Comparison of ENCODE assay signal across 12 cellular contexts in genomic region chr2:898319-898718, GRCh38. TPM values are rescaled to one million over a fixed set of nuclear protein-coding genes. Genes with fewer than 3 reads are reported as not detected.
DNase-seq lines count a peak whose midpoint lies in the region; ATAC-seq and TF ChIP-seq lines count a peak whose summit lies in the region.
"Had no signal": no experiment of that assay in that cellular context is flagged by ENCODE, and none has a peak within 500 bp of the region (broad histone marks: within the 10 kb centered on the region; RNA-seq: fewer than 3 reads in every experiment).

No MANE protein-coding gene starts in this region.

- ATAC-seq in GM18907 (IDR thresholded peaks at IDR 0.05; ENCODE audit: unreplicated experiment) (peak; percentile 96), foreskin keratinocyte (no peak), gastroesophageal sphincter (no peak)
- no peak for ATAC-seq in CD8-positive, alpha-beta T cell

- TF ChIP-seq EP300 in esophagus muscularis mucosa (IDR thresholded peaks at IDR 0.05) (no peak), gastroesophageal sphincter (IDR thresholded peaks at IDR 0.05) (no peak)

- H3K27ac Mint-ChIP-seq in CD8-positive, alpha-beta T cell: no peak overlapping the region

- no peak for TF ChIP-seq POLR2A in esophagus muscularis mucosa (IDR thresholded peaks at IDR 0.05; ENCODE audit: low read depth)
- no peak for TF ChIP-seq POLR2A in gastroesophageal sphincter (IDR thresholded peaks at IDR 0.05)

- no peaks in the 10 kb centered on the region for H3K4me1 Mint-ChIP-seq in CD8-positive, alpha-beta T cell (ENCODE audit: low read depth)

- no peaks in the 10 kb centered on the region for H3K36me3 ChIP-seq in esophagus muscularis mucosa
- no peaks in the 10 kb centered on the region for H3K36me3 ChIP-seq in CD8-positive, alpha-beta T cell (ENCODE audit: insufficient read depth, low read length)
- H3K36me3 ChIP-seq in gastroesophageal sphincter: no peaks in the 10 kb centered on the region

- no peaks in the 10 kb centered on the region for H3K36me3 Mint-ChIP-seq in CD8-positive, alpha-beta T cell

- peaks cover 22% of the 10 kb centered on the region for H3K9me3 Mint-ChIP-seq in CD8-positive, alpha-beta T cell

- intact Hi-C loops in esophagus muscularis mucosa (cut with DNase I): no loop called here
- intact Hi-C loops in CD8-positive, alpha-beta T cell (cut with DNase I, micrococcal nuclease): no loop called here

- H3K4me1 ChIP-seq in esophagus muscularis mucosa (no peaks in the 10 kb centered on the region), foreskin keratinocyte (no peaks in the 10 kb centered on the region), gastroesophageal sphincter (no peaks in the 10 kb centered on the region)
- H3K4me1 ChIP-seq in CD8-positive, alpha-beta T cell (ENCODE audit: insufficient read depth, low read length): no peaks in the 10 kb centered on the region

- 67% methylated on average over 2 of the region's 2 CpGs for WGBS in esophagus muscularis mucosa
- WGBS in gastroesophageal sphincter (ENCODE audit: low coverage in 1 of 2), 2 donors: 53 to 69% methylated on average over 2 of the region's 2 CpGs

- DNase-seq in AG09309 (ENCODE audit: low read depth) (no peak), esophagus muscularis mucosa (ENCODE audit: extremely low spot score) (peak; percentile 68), foreskin keratinocyte (no peak), amygdala (lab: John Stamatoyannopoulos, UW) (no peak)
- DNase-seq in CD8-positive, alpha-beta T cell: no peak
- DNase-seq: activated CD8-positive, alpha-beta memory T cell treated with anti-CD3 and anti-CD28 coated beads, Interleukin-2, amount 50 U/mL, for 4 hours; Calu3; NCI-H1417 had no signal

- H3K27me3 ChIP-seq in esophagus muscularis mucosa (peaks cover 0 to 9% (median 0%) of the 10 kb centered on the region in 4 donors), foreskin keratinocyte (no peaks in the 10 kb centered on the region), gastroesophageal sphincter (peaks cover 11% of the 10 kb centered on the region)
- no peaks in the 10 kb centered on the region for H3K27me3 ChIP-seq in CD8-positive, alpha-beta T cell (ENCODE audit: insufficient read depth, low read length)

- H3K4me3 ChIP-seq in AG09309 (ENCODE audit: control insufficient read depth, low read depth, low read length) (no peak overlapping the region), esophagus muscularis mucosa (no peak overlapping the region), gastroesophageal sphincter (no peak overlapping the region)
- no peak overlapping the region for H3K4me3 ChIP-seq in CD8-positive, alpha-beta T cell (ENCODE audit: low read depth, low read length)
- H3K4me3 ChIP-seq: SK-N-MC had no signal

- POLR2A ChIA-PET in CD8-positive, alpha-beta T cell (lab: Charles Lee): no interaction called here

- TF ChIP-seq CTCF in AG09309 (IDR thresholded peaks at IDR 0.05; ENCODE audit: control insufficient read depth, insufficient read depth, low read depth, low read length, missing control alignments): peak; percentile 40
- peak; percentile 74 for TF ChIP-seq CTCF in LNCAP (IDR thresholded peaks at IDR 0.05)
- no peak for TF ChIP-seq CTCF in esophagus muscularis mucosa (IDR thresholded peaks at IDR 0.05)
- TF ChIP-seq CTCF in CD8-positive, alpha-beta T cell (IDR thresholded peaks at IDR 0.05): no peak
- no peak for TF ChIP-seq CTCF in foreskin keratinocyte (conservative IDR thresholded peaks at IDR 0.05)
- TF ChIP-seq CTCF in gastroesophageal sphincter (IDR thresholded peaks at IDR 0.05): no peak

- H3K27me3 Mint-ChIP-seq in CD8-positive, alpha-beta T cell (ENCODE audit: low read depth): peaks cover 4% of the 10 kb centered on the region

- CTCF ChIA-PET in CD8-positive, alpha-beta T cell (lab: Charles Lee): no interaction called here

- H3K9me3 ChIP-seq in esophagus muscularis mucosa (peaks cover 4 to 32% (median 20%) of the 10 kb centered on the region in 4 donors), gastroesophageal sphincter (peaks cover 0 to 44% (median 0%) of the 10 kb centered on the region in 3 donors)
- H3K9me3 ChIP-seq in CD8-positive, alpha-beta T cell (ENCODE audit: low read length): peaks cover 3% of the 10 kb centered on the region

- H3K4me3 Mint-ChIP-seq in CD8-positive, alpha-beta T cell: no peak overlapping the region

- H3K27ac ChIP-seq in esophagus muscularis mucosa (replicated peaks in 1 of 4) (no peak overlapping the region), foreskin keratinocyte (no peak overlapping the region), gastroesophageal sphincter (no peak overlapping the region)
- no peak overlapping the region for H3K27ac ChIP-seq in CD8-positive, alpha-beta T cell (ENCODE audit: low read depth, low read length)
- H3K27ac ChIP-seq: SK-N-MC had no signal

RNA-seq across cellular contexts. Expression of gene SNTG2, which starts 52.3 kb away (rescaled TPM):
- total RNA-seq in esophagus muscularis mucosa (1 to 10 TPM; 3.3 to 7.4 (median 4.5) TPM), foreskin keratinocyte (not detected in 2 replicates), gastroesophageal sphincter (1 to 10 TPM; 1.5 to 7.9 (median 4.3) TPM)
- total RNA-seq in CD8-positive, alpha-beta T cell: 1 to 10 TPM; 5.1 to 5.3 TPM
- not detected in 2 replicates for polyA plus RNA-seq in foreskin keratinocyte
- total RNA-seq: Calu3 had no signal

Comparison
In these comparisons a context has a peak if more than half of its experiments do, and no peak if none do; other contexts are left out.
1. CTCF ChIP-seq: peak in AG09309 (single experiment) and LNCAP (single experiment); none in esophagus muscularis mucosa (0 of 3), CD8-positive, alpha-beta T cell (single experiment), foreskin keratinocyte (single experiment) and gastroesophageal sphincter (0 of 4).